Comparison of ENCODE assay signal across 8 cellular contexts in the genomic region with DNA sequence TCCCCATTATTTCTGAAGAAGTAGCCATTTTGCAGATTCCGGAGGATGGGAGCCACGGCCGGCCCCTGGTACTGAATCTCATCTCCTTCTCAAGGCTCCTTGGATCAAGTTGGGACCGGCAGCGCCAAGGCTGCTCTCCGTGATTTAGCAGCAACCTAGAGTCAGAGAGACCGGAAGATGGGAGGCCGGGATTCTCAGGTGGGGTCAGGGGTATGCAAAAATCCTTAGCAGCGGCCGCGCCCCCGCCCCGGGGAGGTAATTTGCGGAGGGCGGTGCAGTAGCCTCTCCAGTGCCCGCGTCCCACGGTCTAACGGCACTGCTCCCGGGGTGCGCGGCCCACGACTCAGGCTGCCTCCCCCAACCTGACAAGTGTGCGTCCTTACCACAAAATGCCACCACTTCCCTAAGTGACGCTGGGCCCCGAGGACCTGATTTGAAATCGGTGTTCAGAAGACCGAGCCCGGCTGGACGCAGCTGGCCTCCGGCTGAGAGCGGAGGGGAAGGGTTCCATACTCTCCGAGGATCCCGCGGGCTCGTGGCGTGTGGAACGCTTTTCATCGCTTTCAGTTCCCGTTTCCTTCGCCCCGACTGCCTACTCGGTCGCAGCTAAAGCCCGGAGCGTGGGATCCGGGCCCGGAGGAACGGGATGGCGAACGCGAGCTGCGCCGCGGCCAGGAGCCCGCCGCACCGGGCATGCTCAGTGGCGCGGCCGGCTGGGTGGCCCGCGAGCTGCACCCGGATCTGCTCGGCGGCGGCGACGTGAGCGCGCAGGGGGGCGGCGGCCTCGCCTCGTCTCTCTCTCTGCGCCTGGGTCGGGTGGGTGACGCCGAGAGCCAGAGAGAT. TPM values are rescaled to one million over a fixed set of nuclear protein-coding genes. Genes with fewer than 3 reads are reported as not detected.
DNase-seq lines count a peak whose midpoint lies in the region; TF ChIP-seq lines count a peak whose summit lies in the region.

A gene with protein sequence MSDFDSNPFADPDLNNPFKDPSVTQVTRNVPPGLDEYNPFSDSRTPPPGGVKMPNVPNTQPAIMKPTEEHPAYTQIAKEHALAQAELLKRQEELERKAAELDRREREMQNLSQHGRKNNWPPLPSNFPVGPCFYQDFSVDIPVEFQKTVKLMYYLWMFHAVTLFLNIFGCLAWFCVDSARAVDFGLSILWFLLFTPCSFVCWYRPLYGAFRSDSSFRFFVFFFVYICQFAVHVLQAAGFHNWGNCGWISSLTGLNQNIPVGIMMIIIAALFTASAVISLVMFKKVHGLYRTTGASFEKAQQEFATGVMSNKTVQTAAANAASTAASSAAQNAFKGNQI (plus strand): TSS at position 787 of the 843 bp plus-strand sequence. CDS start 55 bp downstream, at position 842.

- WGBS in stomach, 5 donors = 0 to 1% (median 0%) methylated on average over 33 to 79 of the region's 79 CpGs

- no peaks in the 10 kb centered on the region for H4K20me1 ChIP-seq in neural cell (ENCODE audit: insufficient read depth)

- H3K79me2 ChIP-seq in neural cell (replicated peaks; ENCODE audit: insufficient read depth, low read length) = peaks cover 34% of the 10 kb centered on the region

- peak within 1 kb of the TSS; percentile 91 for H3K4me3 ChIP-seq in LNCaP clone FGC (ENCODE audit: low read depth, low read length)
- peak within 1 kb of the TSS; percentile 99 for H3K4me3 ChIP-seq in neural cell (ENCODE audit: low read length)
- H3K4me3 ChIP-seq in stomach = peak within 1 kb of the TSS; percentile 87 to 97 (median 94)

- TF ChIP-seq CTCF in LNCaP clone FGC (IDR thresholded peaks at IDR 0.05; ENCODE audit: control insufficient read depth, extremely low read depth, insufficient read depth) (peak; percentile 44), neural cell (IDR thresholded peaks at IDR 0.05; ENCODE audit: poor library complexity, severe bottlenecking) (peak; percentile 66), stomach (IDR thresholded peaks at IDR 0.05) (peak in 3 of 7 experiments; percentile 13 to 49 (median 29))

- peak within 1 kb of the TSS; percentile 98 for H3K4me2 ChIP-seq in neural cell (ENCODE audit: low read length)

- H3K36me3 ChIP-seq in ES-I3 (ENCODE audit: insufficient read depth, low read length) = no peaks in the 10 kb centered on the region
- no peaks in the 10 kb centered on the region for H3K36me3 ChIP-seq in neural cell (ENCODE audit: insufficient read depth, low read length)
- H3K36me3 ChIP-seq in stomach = peaks cover 0 to 5% (median 2%) of the 10 kb centered on the region in 4 donors

- peak; percentile 55 for TF ChIP-seq EP300 in neural cell (conservative IDR thresholded peaks at IDR 0.05; ENCODE audit: poor library complexity, severe bottlenecking)
- TF ChIP-seq EP300 in stomach (IDR thresholded peaks at IDR 0.05) = no peak

- peak; percentile 57 for TF ChIP-seq RAD21 in neural cell (conservative IDR thresholded peaks at IDR 0.05)

- DNase-seq in H4 (ENCODE audit: low spot score) (peak; percentile 83), LNCaP clone FGC (ENCODE audit: low read depth) (peak; percentile 80), fibroblast of the conjunctiva (ENCODE audit: low read depth) (peak; percentile 77), stomach (peak; percentile 94)
- DNase-seq in activated effector memory CD4-positive, alpha-beta T cell treated with Interleukin-2 at 50 U/mL for 16 hours = peak; percentile 91

- no peaks in the 10 kb centered on the region for H3K9me2 ChIP-seq in neural cell (ENCODE audit: insufficient read depth, low read length)

- intact Hi-C loops in stomach (cut with DNase I; ENCODE audit: low total_unique reads) = loop anchor here (5.0 kb wide), 1 partner anchor 58 kb away; no protein-coding TSS in a partner anchor

- H3K9ac ChIP-seq in ES-I3 (ENCODE audit: low read depth, low read length) (peak within 1 kb of the TSS; percentile 100), neural cell (ENCODE audit: low read length) (peak within 1 kb of the TSS; percentile 97)

- H3K9me3 ChIP-seq in ES-I3 (ENCODE audit: control insufficient read depth, insufficient read depth, low read length) (no peaks in the 10 kb centered on the region; the same call in 1 of the 2 replicates), neural cell (ENCODE audit: low read length) (no peaks in the 10 kb centered on the region), stomach (no peaks in the 10 kb centered on the region)

- H3K4me1 ChIP-seq in ES-I3 (ENCODE audit: insufficient read depth, low read length) (peaks cover 9% of the 10 kb centered on the region; the same call in 1 of the 2 replicates), stomach (peaks cover 18 to 44% (median 36%) of the 10 kb centered on the region in 4 donors)

- H3K27ac ChIP-seq in neural cell (ENCODE audit: low read length) (peak within 1 kb of the TSS; percentile 89), stomach (peak within 1 kb of the TSS; percentile 93 to 98 (median 98))

- peak within 1 kb of the TSS; percentile 97 for H2AFZ ChIP-seq in neural cell (ENCODE audit: low read depth, low read length)

- H3K27me3 ChIP-seq in neural cell (ENCODE audit: insufficient read depth, low read depth, low read length) = no peaks in the 10 kb centered on the region
- H3K27me3 ChIP-seq in stomach = no peaks in the 10 kb centered on the region

- peak; percentile 91 for TF ChIP-seq POLR2A in Raji (IDR thresholded peaks at IDR 0.05; ENCODE audit: insufficient read depth, low read depth, low read length)
- no peak for TF ChIP-seq POLR2A in stomach (IDR thresholded peaks at IDR 0.05)

- no peaks in the 10 kb centered on the region for H3F3A ChIP-seq in neural cell (ENCODE audit: insufficient read depth, low read length, poor library complexity, severe bottlenecking)

TF ChIP-seq in neural cell, 6 proteins besides CTCF, POLR2A, EP300 and RAD21:
- TF ChIP-seq MXI1 (conservative IDR thresholded peaks at IDR 0.05; ENCODE audit: poor library complexity, severe bottlenecking) (peak; percentile 78), POLR2AphosphoS5 (IDR thresholded peaks at IDR 0.05) (peak; percentile 85), EZH2 (IDR thresholded peaks at IDR 0.05; ENCODE audit: borderline replicate concordance, insufficient read depth, low read length, poor library complexity, severe bottlenecking) (no peak), TAF1 (IDR thresholded peaks at IDR 0.05; ENCODE audit: low read depth) (peak; percentile 65), SMC3 (conservative IDR thresholded peaks at IDR 0.05; ENCODE audit: poor library complexity) (peak; percentile 67)
- TF ChIP-seq, protein P1, sequence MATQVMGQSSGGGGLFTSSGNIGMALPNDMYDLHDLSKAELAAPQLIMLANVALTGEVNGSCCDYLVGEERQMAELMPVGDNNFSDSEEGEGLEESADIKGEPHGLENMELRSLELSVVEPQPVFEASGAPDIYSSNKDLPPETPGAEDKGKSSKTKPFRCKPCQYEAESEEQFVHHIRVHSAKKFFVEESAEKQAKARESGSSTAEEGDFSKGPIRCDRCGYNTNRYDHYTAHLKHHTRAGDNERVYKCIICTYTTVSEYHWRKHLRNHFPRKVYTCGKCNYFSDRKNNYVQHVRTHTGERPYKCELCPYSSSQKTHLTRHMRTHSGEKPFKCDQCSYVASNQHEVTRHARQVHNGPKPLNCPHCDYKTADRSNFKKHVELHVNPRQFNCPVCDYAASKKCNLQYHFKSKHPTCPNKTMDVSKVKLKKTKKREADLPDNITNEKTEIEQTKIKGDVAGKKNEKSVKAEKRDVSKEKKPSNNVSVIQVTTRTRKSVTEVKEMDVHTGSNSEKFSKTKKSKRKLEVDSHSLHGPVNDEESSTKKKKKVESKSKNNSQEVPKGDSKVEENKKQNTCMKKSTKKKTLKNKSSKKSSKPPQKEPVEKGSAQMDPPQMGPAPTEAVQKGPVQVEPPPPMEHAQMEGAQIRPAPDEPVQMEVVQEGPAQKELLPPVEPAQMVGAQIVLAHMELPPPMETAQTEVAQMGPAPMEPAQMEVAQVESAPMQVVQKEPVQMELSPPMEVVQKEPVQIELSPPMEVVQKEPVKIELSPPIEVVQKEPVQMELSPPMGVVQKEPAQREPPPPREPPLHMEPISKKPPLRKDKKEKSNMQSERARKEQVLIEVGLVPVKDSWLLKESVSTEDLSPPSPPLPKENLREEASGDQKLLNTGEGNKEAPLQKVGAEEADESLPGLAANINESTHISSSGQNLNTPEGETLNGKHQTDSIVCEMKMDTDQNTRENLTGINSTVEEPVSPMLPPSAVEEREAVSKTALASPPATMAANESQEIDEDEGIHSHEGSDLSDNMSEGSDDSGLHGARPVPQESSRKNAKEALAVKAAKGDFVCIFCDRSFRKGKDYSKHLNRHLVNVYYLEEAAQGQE (IDR thresholded peaks at IDR 0.05; ENCODE audit: borderline replicate concordance) = peak; percentile 75
TF ChIP-seq in neural cell: peak in this region for 5.

RNA-seq across cellular contexts. Expression of the gene that starts here (rescaled TPM):
- 27.9 and 36.2 TPM in 2 replicates for total RNA-seq in H4 (2014; rRNA removed; shearing (Covaris generic))
- polyA plus RNA-seq in neural cell (156 and 180 TPM in 2 replicates), stomach (10 to 100 TPM in 1 of 3 donors, 1 to 10 TPM in 2; 7.2 to 11.1 (median 7.9) TPM)
- polyA minus RNA-seq in neural cell = 373 and 392 TPM in 2 replicates
- 10 to 100 TPM; 14.6 to 77.3 (median 25.8) TPM for total RNA-seq in stomach

Comparison
In these comparisons a context has a peak if more than half of its experiments do, and no peak if none do; other contexts are left out.
1. Peak in every context shown above with its lines: DNase-seq, H3K4me3 ChIP-seq and H3K27ac ChIP-seq.
2. RNA of the gene that starts here (polyA plus RNA-seq): 156 to 180 TPM in neural cell; 7.2 to 11.1 TPM in stomach; every median in the first group is over 10 times any median in the second.